ENCODE assay signal across 1 cellular context in the genomic region with DNA sequence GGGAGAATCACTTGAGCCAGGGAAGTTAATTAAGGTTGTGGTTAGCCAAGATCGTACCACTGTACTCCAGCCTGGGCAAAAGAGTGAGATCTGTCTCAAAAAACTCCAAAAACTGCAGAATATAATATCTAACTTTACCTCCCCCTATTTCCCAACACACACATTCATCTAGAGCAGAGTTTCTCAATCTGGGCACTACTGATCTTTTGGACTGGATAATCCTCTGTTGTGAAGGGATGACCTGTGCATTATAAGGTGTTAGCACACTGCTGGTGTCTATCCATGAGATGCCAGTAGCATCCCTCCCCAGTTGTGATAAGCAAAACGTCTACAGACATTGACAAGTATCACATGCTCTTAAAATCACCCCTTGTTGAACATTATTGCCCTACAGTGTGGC.
TF ChIP-seq lines count a peak whose summit lies in the region.

No MANE protein-coding gene starts in this region.

TF ChIP-seq in HepG2, 621 proteins besides CTCF, POLR2A, EP300 and RAD21 (continued from another document):
- TF ChIP-seq, protein P1, sequence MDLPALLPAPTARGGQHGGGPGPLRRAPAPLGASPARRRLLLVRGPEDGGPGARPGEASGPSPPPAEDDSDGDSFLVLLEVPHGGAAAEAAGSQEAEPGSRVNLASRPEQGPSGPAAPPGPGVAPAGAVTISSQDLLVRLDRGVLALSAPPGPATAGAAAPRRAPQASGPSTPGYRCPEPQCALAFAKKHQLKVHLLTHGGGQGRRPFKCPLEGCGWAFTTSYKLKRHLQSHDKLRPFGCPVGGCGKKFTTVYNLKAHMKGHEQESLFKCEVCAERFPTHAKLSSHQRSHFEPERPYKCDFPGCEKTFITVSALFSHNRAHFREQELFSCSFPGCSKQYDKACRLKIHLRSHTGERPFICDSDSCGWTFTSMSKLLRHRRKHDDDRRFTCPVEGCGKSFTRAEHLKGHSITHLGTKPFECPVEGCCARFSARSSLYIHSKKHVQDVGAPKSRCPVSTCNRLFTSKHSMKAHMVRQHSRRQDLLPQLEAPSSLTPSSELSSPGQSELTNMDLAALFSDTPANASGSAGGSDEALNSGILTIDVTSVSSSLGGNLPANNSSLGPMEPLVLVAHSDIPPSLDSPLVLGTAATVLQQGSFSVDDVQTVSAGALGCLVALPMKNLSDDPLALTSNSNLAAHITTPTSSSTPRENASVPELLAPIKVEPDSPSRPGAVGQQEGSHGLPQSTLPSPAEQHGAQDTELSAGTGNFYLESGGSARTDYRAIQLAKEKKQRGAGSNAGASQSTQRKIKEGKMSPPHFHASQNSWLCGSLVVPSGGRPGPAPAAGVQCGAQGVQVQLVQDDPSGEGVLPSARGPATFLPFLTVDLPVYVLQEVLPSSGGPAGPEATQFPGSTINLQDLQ (CRISPR knock-in tag; IDR thresholded peaks at IDR 0.05): no peak
- TF ChIP-seq ATM (IDR thresholded peaks at IDR 0.05; ENCODE audit: borderline replicate concordance) (no peak), CEBPB (IDR thresholded peaks at IDR 0.05; ENCODE audit: borderline replicate concordance, low read depth, low read length) (peak; percentile 86), ZNF577 (CRISPR knock-in tag; IDR thresholded peaks at IDR 0.05; ENCODE audit: borderline replicate concordance, low read depth) (no peak), FOSL2 (CRISPR knock-in tag; IDR thresholded peaks at IDR 0.05) (peak; percentile 61)
